ENCODE assay signal across 16 cellular contexts in the genomic region with DNA sequence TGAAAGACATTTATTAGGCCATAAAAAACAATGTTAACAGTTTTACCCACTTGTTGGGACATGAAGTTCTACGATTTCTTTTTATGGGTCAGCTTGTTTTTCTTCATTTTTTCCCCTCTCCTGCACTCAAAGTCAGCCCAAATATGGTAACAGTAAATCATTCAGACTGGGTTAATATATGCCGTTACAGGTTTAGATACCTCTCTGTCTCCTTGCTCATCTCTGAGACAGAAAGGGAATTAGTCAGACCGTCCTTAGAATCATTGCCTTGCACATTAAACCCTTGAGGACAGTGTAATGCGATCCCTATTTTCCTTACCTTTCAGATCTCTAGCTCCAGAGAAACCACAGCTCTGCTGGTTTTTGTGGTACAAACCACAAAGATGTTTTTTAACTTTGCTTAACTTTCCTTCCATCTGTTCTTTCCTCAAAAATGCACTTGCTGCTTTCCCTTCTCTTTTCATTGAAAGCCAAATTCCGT.
A peak's percentile ranks its signal among the peaks of the same experiment; 100 is the strongest.
DNase-seq lines count a peak whose midpoint lies in the region; ATAC-seq and TF ChIP-seq lines count a peak whose summit lies in the region.
"Had no signal": no experiment of that assay in that cellular context is flagged by ENCODE, and none has a peak within 500 bp of the region (broad histone marks: within the 10 kb centered on the region; RNA-seq: fewer than 3 reads in every experiment).

No MANE protein-coding gene starts in this region.

- H3K14ac ChIP-seq in trophoblast cell (ENCODE audit: low read length): no peak overlapping the region

- peaks cover 2% of the 10 kb centered on the region for H3K79me2 ChIP-seq in trophoblast cell (ENCODE audit: control insufficient read depth, insufficient read depth, low read length, poor library complexity)

- H4K8ac ChIP-seq in trophoblast cell (ENCODE audit: low read depth, low read length): no peak overlapping the region

- no peak overlapping the region for H4K12ac ChIP-seq in trophoblast cell (ENCODE audit: low read depth, low read length)

- no peak overlapping the region for H2BK5ac ChIP-seq in trophoblast cell (ENCODE audit: low read depth, low read length, poor library complexity)

- no peak for ATAC-seq in HG03039 (IDR thresholded peaks at IDR 0.05; ENCODE audit: unreplicated experiment)
- ATAC-seq in GM21619 (IDR thresholded peaks at IDR 0.05; ENCODE audit: unreplicated experiment): no peak
- no peak for ATAC-seq in omental fat pad (ENCODE audit: low FRiP score)
- ATAC-seq: heart right ventricle; left lobe of liver; stimulated activated naive CD8-positive, alpha-beta T cell treated with anti-CD3 and anti-CD28 coated beads, Interleukin-15, amount 100 ng/mL, for 72 hours had no signal

- no peak overlapping the region for H3K4ac ChIP-seq in trophoblast cell (ENCODE audit: low read depth, low read length)

- no peak overlapping the region for H3K18ac ChIP-seq in trophoblast cell (ENCODE audit: low read length)

- TF ChIP-seq CTCF in RWPE1 (conservative IDR thresholded peaks at IDR 0.05; ENCODE audit: low read depth): no peak
- TF ChIP-seq CTCF in WERI-Rb-1 (IDR thresholded peaks at IDR 0.05; ENCODE audit: low read depth, low read length): no peak
- TF ChIP-seq CTCF in omental fat pad (IDR thresholded peaks at IDR 0.05): no peak

- no peak overlapping the region for H4K91ac ChIP-seq in trophoblast cell (ENCODE audit: low read depth, low read length)

- H3K36me3 ChIP-seq in trophoblast cell (ENCODE audit: control insufficient read depth in 1 of 2, insufficient read depth in 2 of 2, low read length in 2 of 2): peaks cover 0 to 2% of the 10 kb centered on the region in 2 experiments
- H3K36me3 ChIP-seq in WERI-Rb-1: no peaks in the 10 kb centered on the region
- H3K36me3 ChIP-seq: adrenal gland, colonic mucosa, heart right ventricle had no signal

- H3K4me2 ChIP-seq in trophoblast cell (ENCODE audit: low read length): no peak overlapping the region

- H3K27ac ChIP-seq in RWPE1: no peak overlapping the region
- H3K27ac ChIP-seq in trophoblast cell (ENCODE audit: low read depth, low read length): peak overlapping the region; percentile 92
- no peak overlapping the region for H3K27ac ChIP-seq in WERI-Rb-1
- H3K27ac ChIP-seq: adrenal gland, colonic mucosa, heart right ventricle had no signal

- H3K23ac ChIP-seq in trophoblast cell (ENCODE audit: low read length): no peak overlapping the region

- no peak overlapping the region for H2AFZ ChIP-seq in trophoblast cell (ENCODE audit: insufficient read depth, low read length, poor library complexity)

- H3K27me3 ChIP-seq in trophoblast cell (ENCODE audit: insufficient read depth, low read length): no peaks in the 10 kb centered on the region
- no peaks in the 10 kb centered on the region for H3K27me3 ChIP-seq in WERI-Rb-1 (ENCODE audit: insufficient read depth, low read depth, severe bottlenecking)
- H3K27me3 ChIP-seq: adrenal gland, colonic mucosa, heart right ventricle had no signal

- H3K9me3 ChIP-seq in trophoblast cell (ENCODE audit: insufficient read depth, low read depth, low read length) (no peaks in the 10 kb centered on the region), WERI-Rb-1 (ENCODE audit: severe bottlenecking) (no peaks in the 10 kb centered on the region)
- H3K9me3 ChIP-seq: adrenal gland, colonic mucosa, heart right ventricle had no signal

- H3K4me3 ChIP-seq in trophoblast cell (ENCODE audit: low read depth, low read length) (no peak overlapping the region), WERI-Rb-1 (ENCODE audit: low read depth, low read length) (no peak overlapping the region)
- H3K4me3 ChIP-seq: adrenal gland, colonic mucosa, heart right ventricle had no signal

- no peak overlapping the region for H2BK120ac ChIP-seq in trophoblast cell (ENCODE audit: insufficient read depth, low read length, poor library complexity)

- H2AK5ac ChIP-seq in trophoblast cell (ENCODE audit: low read length): no peak overlapping the region

- peaks cover 27% of the 10 kb centered on the region for H3K79me1 ChIP-seq in trophoblast cell (ENCODE audit: low read length)

- CTCF ChIA-PET in RWPE1 (lab: Yijun Ruan, JAX): interaction anchor here (0.6 kb wide), 1 partner anchor 911 kb away, joined by 3 read pairs; no protein-coding TSS in a partner anchor

- POLR2A ChIA-PET in RWPE1 (lab: Yijun Ruan, JAX; ENCODE audit: low non-redundant PET): no interaction called here

- H3K9ac ChIP-seq in trophoblast cell (ENCODE audit: low read length): no peak overlapping the region

- DNase-seq in ELR (ENCODE audit: low read depth) (peak; percentile 12), RWPE1 (ENCODE audit: low spot score) (peak; percentile 31), fibroblast of peridontal ligament (ENCODE audit: extremely low read depth) (peak; percentile 74), trophoblast cell (peak in 1 of 2 donors; percentile 30), WERI-Rb-1 (no peak), omental fat pad (ENCODE audit: low spot score) (no peak)
- DNase-seq: adrenal gland; colonic mucosa; erythroblast; heart right ventricle; NCI-H510A treated with DMSO at 0.1 percent for 48 hours; stimulated activated CD4-positive, alpha-beta T cell treated with anti-CD3 and anti-CD28 coated beads, Interleukin-15, amount 100 ng/mL, for 24 hours; stimulated activated naive CD8-positive, alpha-beta T cell treated with anti-CD3 and anti-CD28 coated beads, Interleukin-15, amount 100 ng/mL, for 72 hours had no signal

- H2BK12ac ChIP-seq in trophoblast cell (ENCODE audit: low read length): no peak overlapping the region

- peaks cover 2% of the 10 kb centered on the region in 2 experiments for H3K4me1 ChIP-seq in trophoblast cell (ENCODE audit: control insufficient read depth in 1 of 2, insufficient read depth in 2 of 2, low read length in 2 of 2)
- H3K4me1 ChIP-seq: adrenal gland, colonic mucosa, heart right ventricle had no signal

- no CpG with 5 or more reads among the region's 5 CpGs for WGBS in trophoblast cell (ENCODE audit: extremely low coverage, insufficient coverage, insufficient read length)

Comparison
In these comparisons a context has a peak if more than half of its experiments do, and no peak if none do; other contexts are left out.
1. DNase-seq: peak in ELR (single experiment), RWPE1 (single experiment) and fibroblast of peridontal ligament (single experiment); none in WERI-Rb-1 (single experiment) and omental fat pad (single experiment).